1 cellular context compared by ENCODE assay signal in genomic region chr12:57489157-57489641, GRCh38.
TF ChIP-seq lines count a peak whose summit lies in the region.

No MANE protein-coding gene starts in this region.

TF ChIP-seq in HepG2, 621 proteins besides CTCF, POLR2A, EP300 and RAD21:
- no peak for TF ChIP-seq ZSCAN5A (CRISPR knock-in tag; IDR thresholded peaks at IDR 0.05; ENCODE audit: borderline replicate concordance)
- TF ChIP-seq RFX5 (IDR thresholded peaks at IDR 0.05; ENCODE audit: low read depth, low read length) = peak; percentile 88
- TF ChIP-seq RNF219 (CRISPR knock-in tag; IDR thresholded peaks at IDR 0.05) = 0 out of 2 replicates have a peak, but pooled peaks have one; percentile 9
- TF ChIP-seq TRIM24 (CRISPR knock-in tag; IDR thresholded peaks at IDR 0.05) = no peak
TF ChIP-seq in HepG2: peak in this region for 2.
